ENCODE assay signal across 8 cellular contexts in the genomic region with DNA sequence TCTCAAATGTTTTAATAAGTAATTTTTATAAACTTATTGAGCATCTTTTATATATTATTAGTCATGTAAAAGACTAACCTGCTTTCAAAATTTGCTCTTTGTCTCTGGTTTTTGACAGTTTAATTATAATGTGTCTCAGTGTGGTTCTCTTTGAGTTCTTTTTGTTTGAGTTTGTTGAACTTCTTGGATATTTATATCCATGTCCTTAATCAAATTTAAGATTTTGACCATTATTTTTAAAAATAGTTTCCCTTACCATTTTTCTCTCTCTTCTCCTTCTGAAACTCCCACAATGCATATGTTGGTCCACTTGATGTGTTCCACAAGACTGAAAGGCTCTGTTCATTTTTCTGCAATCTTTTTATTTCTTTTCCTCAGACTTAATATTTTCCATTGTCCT.
"Had no signal": no experiment of that assay in that cellular context is flagged by ENCODE, and none has a peak within 500 bp of the region (broad histone marks: within the 10 kb centered on the region; RNA-seq: fewer than 3 reads in every experiment).

No MANE protein-coding gene starts in this region.

- H3K4me3 ChIP-seq: GM23248, GM23338, HAP-1 had no signal

- H3K27ac ChIP-seq: GM23248 had no signal

- H3K9me3 ChIP-seq: HAP-1 had no signal

- H3K36me3 ChIP-seq: HAP-1 had no signal

- DNase-seq: GM23248, GOT3, H7, H9, HCEC 1CT, HFFc6 had no signal
